ENCODE assay signal across 2 cellular contexts in genomic region chr3:127620637-127621375, GRCh38.
TF ChIP-seq lines count a peak whose summit lies in the region.

No MANE protein-coding gene starts in this region.

TF ChIP-seq in HepG2, 621 proteins besides CTCF, POLR2A, EP300 and RAD21:
- TF ChIP-seq NR2F6 (IDR thresholded peaks at IDR 0.05) (no peak), NR2F6 (CRISPR knock-in tag; IDR thresholded peaks at IDR 0.05) (no peak), AGO2 (optimal IDR thresholded peaks at IDR 0.05; ENCODE audit: low read depth, low read length) (peak; percentile 32)
- TF ChIP-seq, protein P1, sequence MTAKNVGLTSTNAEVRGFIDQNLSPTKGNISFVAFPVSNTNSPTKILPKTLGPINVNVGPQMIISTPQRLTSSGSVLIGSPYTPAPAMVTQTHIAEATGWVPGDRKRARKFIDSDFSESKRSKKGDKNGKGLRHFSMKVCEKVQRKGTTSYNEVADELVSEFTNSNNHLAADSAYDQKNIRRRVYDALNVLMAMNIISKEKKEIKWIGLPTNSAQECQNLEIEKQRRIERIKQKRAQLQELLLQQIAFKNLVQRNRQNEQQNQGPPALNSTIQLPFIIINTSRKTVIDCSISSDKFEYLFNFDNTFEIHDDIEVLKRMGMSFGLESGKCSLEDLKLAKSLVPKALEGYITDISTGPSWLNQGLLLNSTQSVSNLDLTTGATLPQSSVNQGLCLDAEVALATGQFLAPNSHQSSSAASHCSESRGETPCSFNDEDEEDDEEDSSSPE (CRISPR knock-in tag; IDR thresholded peaks at IDR 0.05) = no peak
- TF ChIP-seq, protein P2, sequence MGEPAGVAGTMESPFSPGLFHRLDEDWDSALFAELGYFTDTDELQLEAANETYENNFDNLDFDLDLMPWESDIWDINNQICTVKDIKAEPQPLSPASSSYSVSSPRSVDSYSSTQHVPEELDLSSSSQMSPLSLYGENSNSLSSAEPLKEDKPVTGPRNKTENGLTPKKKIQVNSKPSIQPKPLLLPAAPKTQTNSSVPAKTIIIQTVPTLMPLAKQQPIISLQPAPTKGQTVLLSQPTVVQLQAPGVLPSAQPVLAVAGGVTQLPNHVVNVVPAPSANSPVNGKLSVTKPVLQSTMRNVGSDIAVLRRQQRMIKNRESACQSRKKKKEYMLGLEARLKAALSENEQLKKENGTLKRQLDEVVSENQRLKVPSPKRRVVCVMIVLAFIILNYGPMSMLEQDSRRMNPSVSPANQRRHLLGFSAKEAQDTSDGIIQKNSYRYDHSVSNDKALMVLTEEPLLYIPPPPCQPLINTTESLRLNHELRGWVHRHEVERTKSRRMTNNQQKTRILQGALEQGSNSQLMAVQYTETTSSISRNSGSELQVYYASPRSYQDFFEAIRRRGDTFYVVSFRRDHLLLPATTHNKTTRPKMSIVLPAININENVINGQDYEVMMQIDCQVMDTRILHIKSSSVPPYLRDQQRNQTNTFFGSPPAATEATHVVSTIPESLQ (CRISPR knock-in tag; conservative IDR thresholded peaks at IDR 0.05) = no peak
TF ChIP-seq in HepG2: peak in this region for 1.

TF ChIP-seq in GM12891, 5 proteins besides CTCF, POLR2A, EP300 and RAD21:
- TF ChIP-seq TAF1 (IDR thresholded peaks at IDR 0.05; ENCODE audit: low read depth, low read length) (no peak), POLR2AphosphoS5 (IDR thresholded peaks at IDR 0.05; ENCODE audit: low read depth, low read length) (no peak), POU2F2 (IDR thresholded peaks at IDR 0.05; ENCODE audit: low read depth, low read length) (no peak), PAX5 (IDR thresholded peaks at IDR 0.05; ENCODE audit: insufficient read depth, low read length, severe bottlenecking) (no peak), SPI1 (IDR thresholded peaks at IDR 0.05; ENCODE audit: low read depth, low read length) (no peak)
TF ChIP-seq in GM12891: peak in this region for 0.
